9 cellular contexts compared by ENCODE assay signal in genomic region chr17:55356440-55357328, GRCh38.
DNase-seq lines count a peak whose midpoint lies in the region; ATAC-seq and TF ChIP-seq lines count a peak whose summit lies in the region.
"Had no signal": no experiment of that assay in that cellular context is flagged by ENCODE, and none has a peak within 500 bp of the region (broad histone marks: within the 10 kb centered on the region; RNA-seq: fewer than 3 reads in every experiment).

No MANE protein-coding gene starts in this region.

- H3K36me3 ChIP-seq in colonic mucosa (no peaks in the 10 kb centered on the region), right lobe of liver (no peaks in the 10 kb centered on the region)

- no peaks in the 10 kb centered on the region for H3K27me3 ChIP-seq in CD4-positive, alpha-beta T cell (ENCODE audit: control insufficient read depth, insufficient read depth, low read length)
- H3K27me3 ChIP-seq in colonic mucosa (no peaks in the 10 kb centered on the region), right lobe of liver (no peaks in the 10 kb centered on the region)

- peaks cover 6% of the 10 kb centered on the region for H3K4me1 Mint-ChIP-seq in CD4-positive, alpha-beta T cell (ENCODE audit: low read depth)

- H3K9ac ChIP-seq in colonic mucosa (ENCODE audit: low read depth in 2 of 2, low read length in 2 of 2) = no peak overlapping the region

- POLR2A ChIA-PET in CD4-positive, alpha-beta T cell (lab: Charles Lee) = interaction anchor here (0.6 to 1.0 kb wide), 2 partner anchors 65 to 163 kb away, joined by 3 read pairs; partner anchors contain the start of gene MMD

- intact Hi-C loops in CD4-positive, alpha-beta T cell (cut with DNase I, micrococcal nuclease) = loop anchor here (5.0 to 10.0 kb wide), 2 partner anchors 156 to 158 kb away; partner anchors contain the start of gene SMIM36 (in 2 of the 2)
- intact Hi-C loops in colonic mucosa (cut with DNase I) (no loop called here), right lobe of liver (cut with DNase I) (loop anchor here in 1 of 2 donors (10.0 kb wide), 1 partner anchor 362 kb away; no protein-coding TSS in a partner anchor)

- peaks cover 3% of the 10 kb centered on the region for H3K9me3 Mint-ChIP-seq in CD4-positive, alpha-beta T cell

- H3K4me3 ChIP-seq in colonic mucosa = no peak overlapping the region
- H3K4me3 ChIP-seq in right lobe of liver = no peak overlapping the region

- H3K27ac Mint-ChIP-seq in CD4-positive, alpha-beta T cell = no peak overlapping the region
- H3K27ac Mint-ChIP-seq: T-helper 1 cell treated with Interleukin-12 subunit alpha and Interleukin-12 subunit beta and Interleukin-4 antibody, amounts not matched to agents 30 μg/mL and 1 μg/mL, for 36 hours had no signal

- H3K36me3 Mint-ChIP-seq in CD4-positive, alpha-beta T cell (ENCODE audit: low read depth) = no peaks in the 10 kb centered on the region

- TF ChIP-seq CTCF in CD4-positive, alpha-beta T cell (IDR thresholded peaks at IDR 0.05) = peak; percentile 84
- TF ChIP-seq CTCF in colonic mucosa (IDR thresholded peaks at IDR 0.05) (peak; percentile 72), right lobe of liver (IDR thresholded peaks at IDR 0.05) (peak; percentile 81 to 89 (median 84))

- H3K27me3 Mint-ChIP-seq in CD4-positive, alpha-beta T cell = peaks cover 10% of the 10 kb centered on the region

- ATAC-seq in CD4-positive, alpha-beta T cell (ENCODE audit: poor library complexity) = peak; percentile 84
- ATAC-seq in GM19372 (IDR thresholded peaks at IDR 0.05; ENCODE audit: low read depth, unreplicated experiment) (peak; percentile 88), HG03432 (IDR thresholded peaks at IDR 0.05; ENCODE audit: unreplicated experiment) (peak; percentile 96), right lobe of liver (peak; percentile 90 to 96 (median 94))

- CTCF ChIA-PET in CD4-positive, alpha-beta T cell (lab: Charles Lee) = interaction anchor here (0.7 to 2.3 kb wide), 6 partner anchors 9 to 363 kb away, joined by 3 to 11 read pairs (median 5); no protein-coding TSS in a partner anchor

- H3K4me3 Mint-ChIP-seq in CD4-positive, alpha-beta T cell = no peak overlapping the region
- H3K4me3 Mint-ChIP-seq: T-helper 1 cell treated with Interleukin-12 subunit alpha and Interleukin-12 subunit beta and Interleukin-4 antibody, amounts not matched to agents 30 μg/mL and 1 μg/mL, for 36 hours had no signal

- peaks cover 6% of the 10 kb centered on the region for H3K9me3 ChIP-seq in CD4-positive, alpha-beta T cell (ENCODE audit: control insufficient read depth, low read length)
- H3K9me3 ChIP-seq in colonic mucosa (no peaks in the 10 kb centered on the region), right lobe of liver (no peaks in the 10 kb centered on the region)

- 16% methylated on average over 3 of the region's 3 CpGs for WGBS in right lobe of liver (ENCODE audit: insufficient coverage, low coverage, low lambda C conversion rate, missing lambda C conversion rate)

- no peak for TF ChIP-seq POLR2A in right lobe of liver (IDR thresholded peaks at IDR 0.05)

- DNase-seq in CD4-positive, alpha-beta T cell = peak; percentile 33 to 60 (median 52)
- DNase-seq in NCI-H446 treated with DMSO at 0.1 percent for 48 hours (lab: John Stamatoyannopoulos, UW) = peak; percentile 66
- DNase-seq in activated CD4-positive, alpha-beta T cell treated with anti-CD3 and anti-CD28 coated beads for 24 hours (ENCODE audit: low read depth in 2 of 2) = peak; percentile 54 to 63
- peak; percentile 76 for DNase-seq in colonic mucosa
- DNase-seq in right lobe of liver = peak in 2 of 3 donors; percentile 58 to 75
- DNase-seq in stimulated activated CD8-positive, alpha-beta memory T cell treated with anti-CD3 and anti-CD28 coated beads, Interleukin-15, amount 100 ng/mL, for 4 hours (ENCODE audit: low read depth in 2 of 2) = peak; percentile 9 to 34

- H3K4me1 ChIP-seq in colonic mucosa (no peaks in the 10 kb centered on the region), right lobe of liver (no peaks in the 10 kb centered on the region)

- H3K27ac ChIP-seq in CD4-positive, alpha-beta T cell (ENCODE audit: low read depth, low read length) = no peak overlapping the region
- no peak overlapping the region for H3K27ac ChIP-seq in colonic mucosa
- H3K27ac ChIP-seq in right lobe of liver = no peak overlapping the region

Comparison
In these comparisons a context has a peak if more than half of its experiments do, and no peak if none do; other contexts are left out.
1. DNase-seq: peak in every context shown above with its lines; median percentile 76 in colonic mucosa; 66 in right lobe of liver; 66 in NCI-H446 treated with DMSO at 0.1 percent for 48 hours; 58 in activated CD4-positive, alpha-beta T cell treated with anti-CD3 and anti-CD28 coated beads for 24 hours; 52 in CD4-positive, alpha-beta T cell; 22 in stimulated activated CD8-positive, alpha-beta memory T cell treated with anti-CD3 and anti-CD28 coated beads, Interleukin-15, amount 100 ng/mL, for 4 hours.